12 cellular contexts compared by ENCODE assay signal in the genomic region with DNA sequence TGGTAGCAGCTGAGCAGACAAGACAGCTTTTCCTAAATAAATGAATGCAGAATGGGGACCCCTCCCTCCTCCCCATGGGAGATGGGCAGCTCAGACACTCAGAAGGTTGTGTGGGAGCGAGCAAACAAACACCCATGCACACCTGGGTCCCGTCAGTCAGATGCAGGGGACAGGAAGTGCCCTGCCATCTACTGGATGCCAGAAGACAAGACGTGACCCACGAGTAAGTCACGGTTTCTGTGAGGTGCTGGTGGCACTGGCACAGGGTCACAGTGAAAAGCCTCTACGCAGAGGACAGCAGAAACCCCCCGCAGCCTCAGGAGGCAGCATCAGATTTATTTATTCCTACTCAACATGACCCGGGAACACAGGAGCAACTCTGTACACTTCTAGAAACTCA. TPM values are rescaled to one million over a fixed set of nuclear protein-coding genes. Genes with fewer than 3 reads are reported as not detected.
DNase-seq lines count a peak whose midpoint lies in the region; ATAC-seq and TF ChIP-seq lines count a peak whose summit lies in the region.
"Had no signal": no experiment of that assay in that cellular context is flagged by ENCODE, and none has a peak within 500 bp of the region (broad histone marks: within the 10 kb centered on the region; RNA-seq: fewer than 3 reads in every experiment).

No MANE protein-coding gene starts in this region.

- H2AFZ ChIP-seq in Karpas-422 (ENCODE audit: low read length): no peak overlapping the region

- intact Hi-C loops in activated T-helper 2 cell treated with anti-CD3 and anti-CD28 coated beads, Interferon-gamma antibody, Interleukin-2, Interleukin-4, amounts not matched to agents 10 μg/mL and 5 μg/mL and 100 μg/mL, durations not matched to agents 14 hours and 24 hours and 36 hours (cut with micrococcal nuclease): no loop called here
- intact Hi-C loops in left lung (cut with DNase I): no loop called here

- H3K27ac ChIP-seq in Karpas-422 (ENCODE audit: low read length) (no peak overlapping the region), left lung (no peak overlapping the region)

- H3K4me3 ChIP-seq in Karpas-422 (ENCODE audit: low read length) (no peak overlapping the region), left lung (no peak overlapping the region)

- no peaks in the 10 kb centered on the region for H3K27me3 ChIP-seq in Karpas-422 (ENCODE audit: low read length)
- H3K27me3 ChIP-seq in left lung: no peaks in the 10 kb centered on the region

- H3K27me3 Mint-ChIP-seq in activated T-cell treated with anti-CD3 and anti-CD28 coated beads, Interleukin-2, amount 50 U/mL, for 24 hours: no peaks in the 10 kb centered on the region
- H3K27me3 Mint-ChIP-seq in neural crest cell (ENCODE audit: low read depth): peaks cover 3% of the 10 kb centered on the region
- no peaks in the 10 kb centered on the region for H3K27me3 Mint-ChIP-seq in activated T-helper 2 cell treated with anti-CD3 and anti-CD28 coated beads, Interferon-gamma antibody, Interleukin-2, Interleukin-4, amounts not matched to agents 10 μg/mL and 5 μg/mL and 100 μg/mL, durations not matched to agents 14 hours and 24 hours and 36 hours (ENCODE audit: low read depth)

- no peaks in the 10 kb centered on the region for H3K79me2 ChIP-seq in Karpas-422 (ENCODE audit: low read length)

- H3K27ac Mint-ChIP-seq in activated T-cell treated with anti-CD3 and anti-CD28 coated beads, Interleukin-2, amount 50 U/mL, for 24 hours: peak overlapping the region; percentile 71
- no peak overlapping the region for H3K27ac Mint-ChIP-seq in neural crest cell (ENCODE audit: unreplicated experiment)
- no peak overlapping the region for H3K27ac Mint-ChIP-seq in activated T-helper 2 cell treated with anti-CD3 and anti-CD28 coated beads, Interferon-gamma antibody, Interleukin-2, Interleukin-4, amounts not matched to agents 10 μg/mL and 5 μg/mL and 100 μg/mL, durations not matched to agents 14 hours and 24 hours and 36 hours

- H3K36me3 ChIP-seq in Karpas-422 (ENCODE audit: insufficient read depth, low read length): peaks cover 30% of the 10 kb centered on the region; the same call in 1 of the 2 replicates
- peaks cover 0 to 76% of the 10 kb centered on the region in 2 donors for H3K36me3 ChIP-seq in left lung

- H3K4me2 ChIP-seq in Karpas-422 (ENCODE audit: low read depth, low read length, poor library complexity, severe bottlenecking): no peak overlapping the region

- H3K4me1 ChIP-seq in Karpas-422 (ENCODE audit: low read length) (no peaks in the 10 kb centered on the region), left lung (no peaks in the 10 kb centered on the region)

- no peak overlapping the region for H3K9ac ChIP-seq in Karpas-422 (ENCODE audit: low read length)

- peaks cover 78% of the 10 kb centered on the region for H3K36me3 Mint-ChIP-seq in activated T-cell treated with anti-CD3 and anti-CD28 coated beads, Interleukin-2, amount 50 U/mL, for 24 hours (ENCODE audit: low read depth)
- H3K36me3 Mint-ChIP-seq in neural crest cell (ENCODE audit: low read depth): peaks cover 31% of the 10 kb centered on the region
- H3K36me3 Mint-ChIP-seq in activated T-helper 2 cell treated with anti-CD3 and anti-CD28 coated beads, Interferon-gamma antibody, Interleukin-2, Interleukin-4, amounts not matched to agents 10 μg/mL and 5 μg/mL and 100 μg/mL, durations not matched to agents 14 hours and 24 hours and 36 hours (ENCODE audit: low read depth): peaks cover 53% of the 10 kb centered on the region

- H3K4me1 Mint-ChIP-seq in activated T-cell treated with anti-CD3 and anti-CD28 coated beads, Interleukin-2, amount 50 U/mL, for 24 hours (ENCODE audit: low read depth): peaks cover 6% of the 10 kb centered on the region
- no peaks in the 10 kb centered on the region for H3K4me1 Mint-ChIP-seq in neural crest cell
- peaks cover 1% of the 10 kb centered on the region for H3K4me1 Mint-ChIP-seq in activated T-helper 2 cell treated with anti-CD3 and anti-CD28 coated beads, Interferon-gamma antibody, Interleukin-2, Interleukin-4, amounts not matched to agents 10 μg/mL and 5 μg/mL and 100 μg/mL, durations not matched to agents 14 hours and 24 hours and 36 hours (ENCODE audit: low read depth)

- no peaks in the 10 kb centered on the region for H3K9me3 Mint-ChIP-seq in activated T-cell treated with anti-CD3 and anti-CD28 coated beads, Interleukin-2, amount 50 U/mL, for 24 hours
- H3K9me3 Mint-ChIP-seq in neural crest cell: no peaks in the 10 kb centered on the region
- H3K9me3 Mint-ChIP-seq in activated T-helper 2 cell treated with anti-CD3 and anti-CD28 coated beads, Interferon-gamma antibody, Interleukin-2, Interleukin-4, amounts not matched to agents 10 μg/mL and 5 μg/mL and 100 μg/mL, durations not matched to agents 14 hours and 24 hours and 36 hours: no peaks in the 10 kb centered on the region

- H4K20me1 ChIP-seq in Karpas-422 (ENCODE audit: insufficient read depth, low read depth, low read length): no peaks in the 10 kb centered on the region

- TF ChIP-seq CTCF in neural crest cell (conservative IDR thresholded peaks at IDR 0.05) (peak; percentile 24), left lung (IDR thresholded peaks at IDR 0.05) (no peak)

- no peak for ATAC-seq in left lung

- H3K4me3 Mint-ChIP-seq in activated T-cell treated with anti-CD3 and anti-CD28 coated beads, Interleukin-2, amount 50 U/mL, for 24 hours: no peak overlapping the region
- no peak overlapping the region for H3K4me3 Mint-ChIP-seq in neural crest cell
- no peak overlapping the region for H3K4me3 Mint-ChIP-seq in activated T-helper 2 cell treated with anti-CD3 and anti-CD28 coated beads, Interferon-gamma antibody, Interleukin-2, Interleukin-4, amounts not matched to agents 10 μg/mL and 5 μg/mL and 100 μg/mL, durations not matched to agents 14 hours and 24 hours and 36 hours (ENCODE audit: low read depth)

- H3K9me3 ChIP-seq in Karpas-422 (ENCODE audit: low read length) (no peaks in the 10 kb centered on the region), left lung (no peaks in the 10 kb centered on the region)

- DNase-seq in NCI-H2171 treated with DMSO at 0.1 percent for 48 hours (lab: John Stamatoyannopoulos, UW) (peak; percentile 32), NCI-H2171 (lab: John Stamatoyannopoulos, UW) (no peak), Karpas-422 (peak; percentile 65), neural crest cell (ENCODE audit: low read depth, low spot score) (no peak), left lung (no peak)
- no peak for DNase-seq in activated T-cell treated with anti-CD3 and anti-CD28 coated beads, Interleukin-2, amount 50 U/mL, for 24 hours
- DNase-seq in effector CD4-positive, alpha-beta T cell: no peak
- no peak for DNase-seq in activated T-helper 2 cell treated with anti-CD3 and anti-CD28 coated beads, Interferon-gamma antibody, Interleukin-2, Interleukin-4, amounts not matched to agents 10 μg/mL and 5 μg/mL and 100 μg/mL, durations not matched to agents 14 hours and 24 hours and 36 hours (ENCODE audit: low spot score)
- DNase-seq: islet precursor cell, SW 1271 had no signal

- H3K9me2 ChIP-seq in Karpas-422 (replicated peaks; ENCODE audit: insufficient read depth, low read length): no peaks in the 10 kb centered on the region

RNA-seq across cellular contexts. Expression of a gene that starts 8.4 kb away (rescaled TPM):
- not detected in 2 replicates for total RNA-seq in Karpas-422 (2014; rRNA removed; shearing (Covaris generic); ENCODE audit: low replicate concordance)
- 1.8 and 2.9 TPM in 2 replicates for total RNA-seq in neural crest cell
- 0.39 and 0.62 TPM in 2 replicates for total RNA-seq in activated T-helper 2 cell treated with anti-CD3 and anti-CD28 coated beads, Interferon-gamma antibody, Interleukin-2, Interleukin-4, amounts not matched to agents 10 μg/mL and 5 μg/mL and 100 μg/mL, durations not matched to agents 14 hours and 24 hours and 36 hours
- total RNA-seq in left lung: not detected
- total RNA-seq: endothelial cell of umbilical vein, renal cortical epithelial cell had no signal

RNA-seq across cellular contexts. Expression of a gene that starts 12.2 kb away (rescaled TPM):
- total RNA-seq in Karpas-422 (2014; rRNA removed; shearing (Covaris generic); ENCODE audit: low replicate concordance): not detected in 2 replicates
- not detected in 2 replicates for total RNA-seq in neural crest cell
- total RNA-seq in activated T-helper 2 cell treated with anti-CD3 and anti-CD28 coated beads, Interferon-gamma antibody, Interleukin-2, Interleukin-4, amounts not matched to agents 10 μg/mL and 5 μg/mL and 100 μg/mL, durations not matched to agents 14 hours and 24 hours and 36 hours: 0.55 TPM in 1 of 2 replicates, not detected in the other
- 100 to 1,000 TPM; 159 to 211 TPM for total RNA-seq in left lung
- total RNA-seq: endothelial cell of umbilical vein, renal cortical epithelial cell had no signal

RNA-seq across cellular contexts. Expression of a gene that starts 16.0 kb away (rescaled TPM):
- not detected in 2 replicates for total RNA-seq in Karpas-422 (2014; rRNA removed; shearing (Covaris generic); ENCODE audit: low replicate concordance)
- total RNA-seq in neural crest cell (not detected in 2 replicates), left lung (100 to 1,000 TPM; 142 to 149 TPM)
- total RNA-seq in activated T-helper 2 cell treated with anti-CD3 and anti-CD28 coated beads, Interferon-gamma antibody, Interleukin-2, Interleukin-4, amounts not matched to agents 10 μg/mL and 5 μg/mL and 100 μg/mL, durations not matched to agents 14 hours and 24 hours and 36 hours: 0.32 TPM in 1 of 2 replicates, not detected in the other
- total RNA-seq: endothelial cell of umbilical vein, renal cortical epithelial cell had no signal

RNA-seq across cellular contexts. Expression of a gene that starts 22.9 kb away (rescaled TPM):
- total RNA-seq in Karpas-422 (2014; rRNA removed; shearing (Covaris generic); ENCODE audit: low replicate concordance): not detected in 2 replicates
- total RNA-seq in neural crest cell (not detected in 2 replicates), left lung (not detected)
- not detected in 2 replicates for total RNA-seq in activated T-helper 2 cell treated with anti-CD3 and anti-CD28 coated beads, Interferon-gamma antibody, Interleukin-2, Interleukin-4, amounts not matched to agents 10 μg/mL and 5 μg/mL and 100 μg/mL, durations not matched to agents 14 hours and 24 hours and 36 hours
- total RNA-seq: endothelial cell of umbilical vein, renal cortical epithelial cell had no signal

RNA-seq across cellular contexts. Expression of a gene that starts 36.2 kb away (rescaled TPM):
- not detected in 2 replicates for total RNA-seq in Karpas-422 (2014; rRNA removed; shearing (Covaris generic); ENCODE audit: low replicate concordance)
- total RNA-seq in neural crest cell (not detected in 2 replicates), left lung (not detected)
- total RNA-seq in activated T-helper 2 cell treated with anti-CD3 and anti-CD28 coated beads, Interferon-gamma antibody, Interleukin-2, Interleukin-4, amounts not matched to agents 10 μg/mL and 5 μg/mL and 100 μg/mL, durations not matched to agents 14 hours and 24 hours and 36 hours: not detected in 2 replicates
- total RNA-seq: endothelial cell of umbilical vein, renal cortical epithelial cell had no signal

Comparison
In these comparisons a context has a peak if more than half of its experiments do, and no peak if none do; other contexts are left out.
1. DNase-seq: peak in NCI-H2171 treated with DMSO at 0.1 percent for 48 hours (single experiment) and Karpas-422 (single experiment); none in NCI-H2171 (single experiment), activated T-cell treated with anti-CD3 and anti-CD28 coated beads, Interleukin-2, amount 50 U/mL, for 24 hours (single experiment), neural crest cell (single experiment), effector CD4-positive, alpha-beta T cell (single experiment), activated T-helper 2 cell treated with anti-CD3 and anti-CD28 coated beads, Interferon-gamma antibody, Interleukin-2, Interleukin-4, amounts not matched to agents 10 μg/mL and 5 μg/mL and 100 μg/mL, durations not matched to agents 14 hours and 24 hours and 36 hours (single experiment) and left lung (0 of 2).